ENCODE assay signal across 8 cellular contexts in the genomic region with DNA sequence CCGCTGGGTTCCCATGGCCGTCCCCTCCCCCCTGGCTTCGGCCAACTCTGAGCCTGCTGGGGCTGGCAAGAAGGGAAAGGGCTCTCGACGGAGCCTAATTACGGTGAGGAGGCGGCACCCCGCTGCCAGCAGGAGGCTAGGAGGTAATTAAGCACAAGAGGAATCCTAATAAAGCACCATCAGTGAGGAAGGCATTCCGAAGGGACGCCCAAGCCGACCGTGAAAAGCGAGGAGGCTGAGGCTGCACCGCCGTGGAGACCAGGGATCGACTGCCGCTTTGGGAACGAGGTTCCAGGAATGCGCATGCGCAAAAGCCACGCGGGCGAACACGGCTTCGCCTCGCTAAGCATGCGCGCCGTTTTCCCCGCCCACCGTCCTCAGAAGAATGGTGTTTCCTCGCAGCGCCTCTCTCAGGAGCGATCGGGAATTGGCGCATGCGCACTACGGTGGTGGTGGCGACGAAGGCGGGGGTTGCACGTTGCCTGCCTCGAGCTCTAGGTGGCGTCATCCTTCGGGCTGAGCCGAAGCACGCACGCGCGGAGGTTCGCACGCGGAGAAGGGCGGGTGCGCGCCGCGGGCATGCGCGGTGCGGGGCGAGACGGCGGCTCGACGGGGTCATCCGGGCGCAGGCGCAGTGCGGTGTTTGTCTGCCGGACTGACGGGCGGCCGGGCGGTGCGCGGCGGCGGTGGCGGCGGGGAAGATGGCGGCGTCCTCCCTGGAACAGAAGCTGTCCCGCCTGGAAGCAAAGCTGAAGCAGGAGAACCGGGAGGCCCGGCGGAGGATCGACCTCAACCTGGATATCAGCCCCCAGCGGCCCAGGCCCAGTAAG. TPM values are rescaled to one million over a fixed set of nuclear protein-coding genes. Genes with fewer than 3 reads are reported as not detected.
DNase-seq lines count a peak whose midpoint lies in the region; ATAC-seq, FAIRE-seq and TF ChIP-seq lines count a peak whose summit lies in the region.

A gene (plus strand): TSS at position 634 of the 830 bp plus-strand sequence. CDS start 68 bp downstream, at position 702.

- H2AK9ac ChIP-seq in IMR-90 (replicated peaks; ENCODE audit: low read depth, low read length, poor library complexity) = peak within 1 kb of the TSS; percentile 98

- peak within 1 kb of the TSS; percentile 99 for H2AK5ac ChIP-seq in IMR-90 (ENCODE audit: low read depth, low read length)

- no peaks in the 10 kb centered on the region for H3K27me3 ChIP-seq in IMR-90 (ENCODE audit: control insufficient read depth, insufficient read depth, low read length)
- H3K27me3 ChIP-seq in endothelial cell of umbilical vein (ENCODE audit: control insufficient read depth in 2 of 2, insufficient read depth in 2 of 2, low read length in 2 of 2) = no peaks in the 10 kb centered on the region

- peak within 1 kb of the TSS; percentile 93 for H3K4ac ChIP-seq in IMR-90 (ENCODE audit: low read depth, low read length)

- H2BK120ac ChIP-seq in IMR-90 (ENCODE audit: low read depth, low read length) = peak within 1 kb of the TSS; percentile 56; the same call in 1 of the 2 replicates

- no peak within 1 kb of the TSS; the same call in 2 of the 3 replicates for H2BK15ac ChIP-seq in IMR-90 (ENCODE audit: low read depth, low read length)

- H2BK20ac ChIP-seq in IMR-90 (ENCODE audit: low read depth, low read length) = no peak within 1 kb of the TSS

- H4K8ac ChIP-seq in IMR-90 (ENCODE audit: low read depth in 2 of 2, low read length in 2 of 2) = peak within 1 kb of the TSS; percentile 72 to 95

- DNase-seq in DMS153 (lab: John Stamatoyannopoulos, UW) (peak; percentile 98), IMR-90 (peak; percentile 99), OCI-LY7 (ENCODE audit: low spot score) (peak; percentile 99), activated T-cell treated with anti-CD3 and anti-CD28 coated beads for 1 hour (ENCODE audit: low read depth) (peak; percentile 100), endothelial cell of umbilical vein (ENCODE audit: low read depth, low spot score) (peak; percentile 100), midbrain (lab: John Stamatoyannopoulos, UW) (peak; percentile 99)
- peak; percentile 100 for DNase-seq in stimulated activated CD8-positive, alpha-beta memory T cell treated with anti-CD3 and anti-CD28 coated beads, Interleukin-2, amount 100 ng/mL, for 1 hour (ENCODE audit: low read depth in 2 of 2)

- H3K36me3 ChIP-seq in IMR-90 (ENCODE audit: control insufficient read depth, insufficient read depth, low read length) (peaks cover 20% of the 10 kb centered on the region), OCI-LY7 (ENCODE audit: insufficient read depth, low read length) (peaks cover 13% of the 10 kb centered on the region; the same call in 1 of the 2 replicates), endothelial cell of umbilical vein (ENCODE audit: control insufficient read depth in 2 of 2, extremely low read depth in 1 of 2, insufficient read depth in 2 of 2, low read length in 2 of 2) (no peaks in the 10 kb centered on the region)

- FAIRE-seq in endothelial cell of umbilical vein (lab: Jason Lieb, UNC) = peak; percentile 100

- H3K9me1 ChIP-seq in IMR-90 (ENCODE audit: insufficient read depth, low read length) (peaks cover 11% of the 10 kb centered on the region), endothelial cell of umbilical vein (replicated peaks; ENCODE audit: control insufficient read depth, extremely low read depth, insufficient read depth, low read length) (no peaks in the 10 kb centered on the region)

- H3K4me3 ChIP-seq in IMR-90 (ENCODE audit: insufficient read depth, low read depth, low read length) (peak within 1 kb of the TSS; percentile 66), OCI-LY7 (ENCODE audit: low read depth, low read length, poor library complexity, severe bottlenecking) (peak within 1 kb of the TSS; percentile 96), endothelial cell of umbilical vein (replicated peaks in 1 of 3; ENCODE audit: insufficient read depth in 1 of 3, low read depth in 1 of 3, low read length in 3 of 3) (peak within 1 kb of the TSS; percentile 62 to 93 (median 71))

- H3K56ac ChIP-seq in IMR-90 (ENCODE audit: extremely low read depth, insufficient read depth, low read length) = peak within 1 kb of the TSS; percentile 92

- peak within 1 kb of the TSS; percentile 93 for H3K9ac ChIP-seq in IMR-90 (ENCODE audit: low read depth, low read length)
- H3K9ac ChIP-seq in endothelial cell of umbilical vein (replicated peaks; ENCODE audit: extremely low read depth, insufficient read depth, low read length) = peak within 1 kb of the TSS; percentile 73

- in situ Hi-C loops in IMR-90 (cut with MboI; ENCODE audit: low sequenced_read_pairs) = no loop called here

- H3K18ac ChIP-seq in IMR-90 (ENCODE audit: low read depth, low read length) = peak within 1 kb of the TSS; percentile 60

- peak within 1 kb of the TSS; percentile 96 for H3K4me2 ChIP-seq in IMR-90 (ENCODE audit: low read depth, low read length)
- H3K4me2 ChIP-seq in OCI-LY7 (ENCODE audit: low read length) = peak within 1 kb of the TSS; percentile 100
- peak within 1 kb of the TSS; percentile 91 for H3K4me2 ChIP-seq in endothelial cell of umbilical vein (ENCODE audit: insufficient read depth, low read length)

- H2BK5ac ChIP-seq in IMR-90 (ENCODE audit: low read depth, low read length, poor library complexity, severe bottlenecking) = peak within 1 kb of the TSS; percentile 90

- H3K27ac ChIP-seq in IMR-90 (ENCODE audit: insufficient read depth, low read length) (peak within 1 kb of the TSS; percentile 91), OCI-LY7 (ENCODE audit: low read depth, low read length, poor library complexity, severe bottlenecking) (peak within 1 kb of the TSS; percentile 18), endothelial cell of umbilical vein (ENCODE audit: insufficient read depth, low read depth, low read length) (peak within 1 kb of the TSS; percentile 62)

- ATAC-seq in GM21528 (IDR thresholded peaks at IDR 0.05; ENCODE audit: low FRiP score, unreplicated experiment) (peak; percentile 77), IMR-90 (ENCODE audit: low read depth) (peak; percentile 91)

- intact Hi-C loops in IMR-90 (cut with micrococcal nuclease) (no loop called here), OCI-LY7 (cut with micrococcal nuclease; ENCODE audit: unreplicated experiment) (no loop called here), endothelial cell of umbilical vein (cut with micrococcal nuclease) (loop anchor here (1.0 kb wide), 4 partner anchors 15 to 50 kb away; a partner anchor contains a TSS)

- H4K5ac ChIP-seq in IMR-90 (ENCODE audit: low read depth, low read length) = peak within 1 kb of the TSS; percentile 75

- H4K20me1 ChIP-seq in IMR-90 (ENCODE audit: insufficient read depth, low read length) (peaks cover 40% of the 10 kb centered on the region), OCI-LY7 (ENCODE audit: insufficient read depth, low read length) (0 out of 2 replicates have a peak, but pooled peaks cover 9% of the 10 kb centered on the region), endothelial cell of umbilical vein (replicated peaks; ENCODE audit: control insufficient read depth, extremely low read depth, insufficient read depth, low read length) (no peaks in the 10 kb centered on the region)

- H3K9me3 ChIP-seq in IMR-90 (ENCODE audit: control insufficient read depth, insufficient read depth, low read length) = no peaks in the 10 kb centered on the region
- H3K9me3 ChIP-seq in OCI-LY7 (ENCODE audit: low read length) = no peaks in the 10 kb centered on the region
- H3K9me3 ChIP-seq in endothelial cell of umbilical vein (replicated peaks; ENCODE audit: control insufficient read depth, insufficient read depth, low read length) = no peaks in the 10 kb centered on the region

- H3K14ac ChIP-seq in IMR-90 (replicated peaks; ENCODE audit: low read depth, low read length) = peak within 1 kb of the TSS; percentile 99

- peak; percentile 86 for TF ChIP-seq POLR2A in IMR-90 (IDR thresholded peaks at IDR 0.05; ENCODE audit: low read depth, low read length)
- peak; percentile 98 for TF ChIP-seq POLR2A in endothelial cell of umbilical vein (IDR thresholded peaks at IDR 0.05; ENCODE audit: low read depth, low read length)

- BruUV-seq in IMR-90 (replicated peaks; lab: Mats Ljungman, UMichigan) (no TSS peak), OCI-LY7 (replicated peaks; lab: Mats Ljungman, UMichigan) (no TSS peak), endothelial cell of umbilical vein (replicated peaks; lab: Mats Ljungman, UMichigan) (no TSS peak)

- peaks cover 14 to 46% of the 10 kb centered on the region in 2 experiments; a peak in 3 of 4 replicates for H3K79me1 ChIP-seq in IMR-90 (ENCODE audit: low read depth in 1 of 2, low read length in 2 of 2)

- peaks cover 22% of the 10 kb centered on the region for H3K79me2 ChIP-seq in OCI-LY7 (ENCODE audit: insufficient read depth, low read depth, low read length)
- H3K79me2 ChIP-seq in endothelial cell of umbilical vein (ENCODE audit: control insufficient read depth, insufficient read depth, low read length) = peaks cover 28% of the 10 kb centered on the region

- TF ChIP-seq RAD21 in IMR-90 (IDR thresholded peaks at IDR 0.05; ENCODE audit: low read length) = peak; percentile 51

- WGBS in IMR-90 (ENCODE audit: extremely low coverage in 2 of 2, insufficient read length in 1 of 2), 2 experiments = 0% methylated on average over 36 of the region's 89 CpGs; no CpG with 5 or more reads in 1 of the 2 experiments

- TF ChIP-seq CTCF in IMR-90 (conservative IDR thresholded peaks at IDR 0.05; ENCODE audit: low read depth, low read length) = peak; percentile 80
- peak; percentile 81 for TF ChIP-seq CTCF in OCI-LY7 (conservative IDR thresholded peaks at IDR 0.05; ENCODE audit: low read length)
- peak; percentile 64 to 67 for TF ChIP-seq CTCF in endothelial cell of umbilical vein (IDR thresholded peaks at IDR 0.05; ENCODE audit: extremely low read depth in 1 of 2, insufficient read depth in 1 of 2, low read depth in 1 of 2, low read length in 2 of 2)

- POLR2A ChIA-PET in IMR-90 (lab: Charles Lee; ENCODE audit: unreplicated experiment) (interaction anchor here (0.5 to 1.6 kb wide), 4 partner anchors 9 to 466 kb away, joined by 3 to 14 read pairs (median 4); a partner anchor contains a TSS), OCI-LY7 (lab: Charles Lee) (interaction anchor here (0.7 to 0.8 kb wide), 2 partner anchors 11 to 298 kb away, joined by 3 read pairs; no protein-coding TSS in a partner anchor), endothelial cell of umbilical vein (lab: Charles Lee) (interaction anchor here (0.8 to 1.0 kb wide), 3 partner anchors 8 to 17 kb away, joined by 3 to 13 read pairs (median 4); a partner anchor contains a TSS)

- H3K9me2 ChIP-seq in OCI-LY7 (ENCODE audit: insufficient read depth, low read length) = no peaks in the 10 kb centered on the region

- CTCF ChIA-PET in IMR-90 (lab: Yijun Ruan, JAX) = interaction anchor here (0.7 to 1.6 kb wide), 4 partner anchors 11 to 34 kb away, joined by 3 to 7 read pairs (median 6); a partner anchor contains a TSS
- CTCF ChIA-PET in OCI-LY7 (lab: Charles Lee; ENCODE audit: unreplicated experiment) = interaction anchor here (0.5 to 1.2 kb wide), 3 partner anchors 17 to 325 kb away, joined by 3 read pairs; no protein-coding TSS in a partner anchor
- CTCF ChIA-PET in endothelial cell of umbilical vein (lab: Charles Lee) = interaction anchor here (0.6 to 2.2 kb wide), 16 partner anchors 13 to 335 kb away, joined by 3 to 17 read pairs (median 3); a partner anchor contains a TSS

- H4K91ac ChIP-seq in IMR-90 (ENCODE audit: insufficient read depth, low read depth, low read length) = peak within 1 kb of the TSS; percentile 94

- H2AFZ ChIP-seq in IMR-90 (replicated peaks; ENCODE audit: low read length, poor library complexity) (peak within 1 kb of the TSS; percentile 100), OCI-LY7 (ENCODE audit: low read length) (peak within 1 kb of the TSS; percentile 75; the same call in 1 of the 2 replicates), endothelial cell of umbilical vein (ENCODE audit: low read depth, low read length) (peak within 1 kb of the TSS; percentile 62)

- H3K4me1 ChIP-seq in IMR-90 (ENCODE audit: control insufficient read depth, insufficient read depth, low read length) (peaks cover 10% of the 10 kb centered on the region), OCI-LY7 (ENCODE audit: insufficient read depth, low read length, poor library complexity, severe bottlenecking) (peaks cover 19% of the 10 kb centered on the region), endothelial cell of umbilical vein (ENCODE audit: control insufficient read depth, extremely low read depth, insufficient read depth, low read length) (peaks cover 16% of the 10 kb centered on the region)

- H3K23ac ChIP-seq in IMR-90 (ENCODE audit: low read depth, low read length) = peak within 1 kb of the TSS; percentile 91

- dilution Hi-C loops in IMR-90 (cut with HindIII; ENCODE audit: low sequenced_read_pairs, unreplicated experiment) (no loop called here), endothelial cell of umbilical vein (cut with MboI; ENCODE audit: extremely low pct_ligation_motif_present, low sequenced_read_pairs) (no loop called here)

RNA-seq across cellular contexts. Expression of the gene that starts here (rescaled TPM):
- 3.9 and 4.1 TPM in 2 replicates for total RNA-seq in IMR-90 (2012; rRNA removed)
- 15.6 TPM in 2 replicates for polyA plus RNA-seq in IMR-90 (2012; rRNA removed)
- polyA plus RNA-seq in IMR-90 (2012; cell fraction: cytosol; rRNA removed) = 4.4 and 11.5 TPM in 2 replicates
- 49.0 and 68.0 TPM in 2 replicates for polyA plus RNA-seq in IMR-90 (2012; cell fraction: nucleus; rRNA removed; ENCODE audit: low replicate concordance)
- total RNA-seq in OCI-LY7 (2014; rRNA removed; shearing (Covaris generic)) = 19.4 and 23.2 TPM in 2 replicates
- total RNA-seq in OCI-LY7 (2022) = 44.5 and 48.1 TPM in 2 replicates
- total RNA-seq in endothelial cell of umbilical vein = 31.6 and 36.0 TPM in 2 replicates
- polyA plus RNA-seq in endothelial cell of umbilical vein = 13.8 and 14.0 TPM in 2 replicates
- 8.8 and 12.6 TPM in 2 replicates for polyA plus RNA-seq in endothelial cell of umbilical vein (2011; cell fraction: cytosol; rRNA removed)
- 45.9 and 51.2 TPM in 2 replicates for polyA plus RNA-seq in endothelial cell of umbilical vein (2011; cell fraction: nucleus; rRNA removed)
- polyA plus RNA-seq in endothelial cell of umbilical vein (2012) = 16.2 and 21.2 TPM in 2 replicates
- 11.8 and 14.7 TPM in 2 replicates for polyA minus RNA-seq in endothelial cell of umbilical vein
- 15.1 TPM for polyA minus RNA-seq in endothelial cell of umbilical vein (2011; cell fraction: cytosol; rRNA and poly(A)+ RNA removed)
- 16.2 and 23.8 TPM in 2 replicates for polyA minus RNA-seq in endothelial cell of umbilical vein (2011; cell fraction: nucleus; rRNA and poly(A)+ RNA removed)

Comparison
In these comparisons a context has a peak if more than half of its experiments do, and no peak if none do; other contexts are left out.
1. Peak in every context shown above with its lines: DNase-seq, ATAC-seq, H3K4me3 ChIP-seq and H3K27ac ChIP-seq.
2. H3K27ac ChIP-seq: peak in every context shown above with its lines; median percentile 91 in IMR-90; 62 in endothelial cell of umbilical vein; 18 in OCI-LY7.